16 cellular contexts compared by ENCODE assay signal in genomic region chr15:101035611-101036010, GRCh38.
DNase-seq lines count a peak whose midpoint lies in the region; ATAC-seq, FAIRE-seq and TF ChIP-seq lines count a peak whose summit lies in the region.
"Had no signal": no experiment of that assay in that cellular context is flagged by ENCODE, and none has a peak within 500 bp of the region (broad histone marks: within the 10 kb centered on the region; RNA-seq: fewer than 3 reads in every experiment).

No MANE protein-coding gene starts in this region.

- intact Hi-C loops in activated CD8-positive, alpha-beta T cell treated with anti-CD3 and anti-CD28 coated beads for 36 hours (cut with micrococcal nuclease), result no loop called here
- intact Hi-C loops in head of caudate nucleus (cut with DNase I), result no loop called here
- intact Hi-C loops in Caco-2 (cut with micrococcal nuclease; ENCODE audit: unreplicated experiment), result no loop called here

- H3K27me3 ChIP-seq in Caco-2 (replicated peaks; ENCODE audit: control insufficient read depth, insufficient read depth, low read length), result no peaks in the 10 kb centered on the region
- H3K27me3 ChIP-seq: pancreas, upper lobe of left lung had no signal

- no TSS peak for BruUV-seq in Caco-2 (replicated peaks; lab: Mats Ljungman, UMichigan)

- H3K4me3 ChIP-seq in A549 (no peak overlapping the region), Caco-2 (ENCODE audit: low read depth, low read length) (no peak overlapping the region)
- H3K4me3 ChIP-seq: pancreas, upper lobe of left lung had no signal

- peaks cover 27% of the 10 kb centered on the region; the same call in 2 of the 3 replicates for H3K9me3 ChIP-seq in A549
- H3K9me3 ChIP-seq in Caco-2, result peaks cover 9% of the 10 kb centered on the region; the same call in 1 of the 2 replicates
- H3K9me3 ChIP-seq: pancreas, upper lobe of left lung had no signal

- no peak for TF ChIP-seq RAD21 in A549 (conservative IDR thresholded peaks at IDR 0.05 in 1 of 2, IDR thresholded peaks at IDR 0.05 in 1 of 2)

- no peaks in the 10 kb centered on the region for H3K4me1 ChIP-seq in A549
- H3K4me1 ChIP-seq in Caco-2, result no peaks in the 10 kb centered on the region
- H3K4me1 ChIP-seq: pancreas had no signal

- H3K36me3 Mint-ChIP-seq in activated CD8-positive, alpha-beta T cell treated with anti-CD3 and anti-CD28 coated beads for 36 hours (ENCODE audit: low read depth), result no peaks in the 10 kb centered on the region
- H3K36me3 Mint-ChIP-seq in Caco-2 (ENCODE audit: insufficient read depth, unreplicated experiment), result no peaks in the 10 kb centered on the region

- POLR2A ChIA-PET in A549 (lab: Yijun Ruan, JAX), result no interaction called here
- POLR2A ChIA-PET in activated CD8-positive, alpha-beta T cell treated with anti-CD3 and anti-CD28 coated beads for 36 hours (lab: Charles Lee), result no interaction called here
- POLR2A ChIA-PET in Caco-2 (lab: Charles Lee), result no interaction called here

- no peak overlapping the region for H3K27ac Mint-ChIP-seq in activated CD8-positive, alpha-beta T cell treated with anti-CD3 and anti-CD28 coated beads for 36 hours
- H3K27ac Mint-ChIP-seq in Caco-2 (ENCODE audit: unreplicated experiment), result no peak overlapping the region

- H3K27ac ChIP-seq in A549, result no peak overlapping the region
- H3K27ac ChIP-seq: pancreas, upper lobe of left lung had no signal

- no peaks in the 10 kb centered on the region for H3K36me3 ChIP-seq in Caco-2 (ENCODE audit: control insufficient read depth, insufficient read depth, low read length)

- H3K9me3 Mint-ChIP-seq in activated CD8-positive, alpha-beta T cell treated with anti-CD3 and anti-CD28 coated beads for 36 hours, result peaks cover 16% of the 10 kb centered on the region
- peaks cover 25% of the 10 kb centered on the region for H3K9me3 Mint-ChIP-seq in Caco-2 (ENCODE audit: unreplicated experiment)

- H3K4me3 Mint-ChIP-seq in activated CD8-positive, alpha-beta T cell treated with anti-CD3 and anti-CD28 coated beads for 36 hours, result no peak overlapping the region
- H3K4me3 Mint-ChIP-seq in Caco-2 (ENCODE audit: unreplicated experiment), result no peak overlapping the region

- ATAC-seq in A549 (no peak), GM18909 (IDR thresholded peaks at IDR 0.05; ENCODE audit: poor library complexity, unreplicated experiment) (peak; percentile 68), HG02884 (IDR thresholded peaks at IDR 0.05; ENCODE audit: unreplicated experiment) (peak; percentile 45)
- no peak for ATAC-seq in activated CD8-positive, alpha-beta T cell treated with anti-CD3 and anti-CD28 coated beads for 36 hours
- ATAC-seq: pancreas had no signal

- no peak for TF ChIP-seq POLR2A in A549 (IDR thresholded peaks at IDR 0.05; ENCODE audit: low read length)

- H3K4me1 Mint-ChIP-seq in activated CD8-positive, alpha-beta T cell treated with anti-CD3 and anti-CD28 coated beads for 36 hours (ENCODE audit: low read depth), result peaks cover 4% of the 10 kb centered on the region
- H3K4me1 Mint-ChIP-seq in Caco-2 (ENCODE audit: low read depth, unreplicated experiment), result no peaks in the 10 kb centered on the region

- FAIRE-seq in A549 (lab: Jason Lieb, UNC), result peak; percentile 84

- CTCF ChIA-PET in A549 (lab: Yijun Ruan, JAX), result no interaction called here
- CTCF ChIA-PET in activated CD8-positive, alpha-beta T cell treated with anti-CD3 and anti-CD28 coated beads for 36 hours (lab: Charles Lee), result no interaction called here
- CTCF ChIA-PET in Caco-2 (lab: Charles Lee), result no interaction called here

- DNase-seq in A549 (ENCODE audit: low read depth in 1 of 2, low spot score in 1 of 2) (no peak), MV-4-11 (lab: John Stamatoyannopoulos, UW) (peak; percentile 87), head of caudate nucleus (no peak), Caco-2 (no peak), DMS114 treated with DMSO at 0.1 percent for 48 hours (lab: John Stamatoyannopoulos, UW; ENCODE audit: unreplicated experiment) (no peak)
- no peak for DNase-seq in activated CD8-positive, alpha-beta T cell treated with anti-CD3 and anti-CD28 coated beads for 36 hours
- DNase-seq: activated CD4-positive, alpha-beta T cell treated with anti-CD3 and anti-CD28 coated beads for 48 hours; foreskin fibroblast; KG1; NCI-H2029 treated with DMSO at 0.1 percent for 48 hours; NK-92 treated with Interleukin-12 subunit alpha and Interleukin-12 subunit beta, amount 100 ng/mL, for 24 hours; pancreas; stimulated activated CD4-positive, alpha-beta T cell treated with anti-CD3 and anti-CD28 coated beads, Interleukin-15, amount 100 ng/mL, for 24 hours; upper lobe of left lung had no signal

- TF ChIP-seq EP300 in A549 (IDR thresholded peaks at IDR 0.05), result no peak

- TF ChIP-seq CTCF in A549 (IDR thresholded peaks at IDR 0.05) (no peak), Caco-2 (IDR thresholded peaks at IDR 0.05; ENCODE audit: insufficient read depth in 1 of 2, low read depth in 1 of 2, low read length in 1 of 2, severe bottlenecking in 1 of 2, unreplicated experiment in 1 of 2) (no peak)
- TF ChIP-seq CTCF in activated CD8-positive, alpha-beta T cell treated with anti-CD3 and anti-CD28 coated beads for 36 hours (IDR thresholded peaks at IDR 0.05), result no peak

- H3K4me2 ChIP-seq in A549, result no peak overlapping the region

- peaks cover 33% of the 10 kb centered on the region for H3K27me3 Mint-ChIP-seq in activated CD8-positive, alpha-beta T cell treated with anti-CD3 and anti-CD28 coated beads for 36 hours
- H3K27me3 Mint-ChIP-seq in Caco-2 (ENCODE audit: insufficient read depth, unreplicated experiment), result no peaks in the 10 kb centered on the region

TF ChIP-seq in A549, 52 proteins besides CTCF, POLR2A, EP300 and RAD21:
- TF ChIP-seq ATOH8 (CRISPR knock-in tag; IDR thresholded peaks at IDR 0.05; ENCODE audit: low read depth) (no peak), MYC (IDR thresholded peaks at IDR 0.05; ENCODE audit: borderline replicate concordance, low read length) (no peak), POLR2AphosphoS2 (conservative IDR thresholded peaks at IDR 0.05; ENCODE audit: low read length) (no peak), NR3C1 (IDR thresholded peaks at IDR 0.05) (no peak)

Comparison
In these comparisons a context has a peak if more than half of its experiments do, and no peak if none do; other contexts are left out.
1. ATAC-seq: peak in GM18909 (single experiment) and HG02884 (single experiment); none in A549 (0 of 2) and activated CD8-positive, alpha-beta T cell treated with anti-CD3 and anti-CD28 coated beads for 36 hours (single experiment).